Comparison of ENCODE assay signal across 15 cellular contexts in genomic region chr9:16309350-16310271, GRCh38.
DNase-seq lines count a peak whose midpoint lies in the region; ATAC-seq, FAIRE-seq and TF ChIP-seq lines count a peak whose summit lies in the region.
"Had no signal": no experiment of that assay in that cellular context is flagged by ENCODE, and none has a peak within 500 bp of the region (broad histone marks: within the 10 kb centered on the region; RNA-seq: fewer than 3 reads in every experiment).

No MANE protein-coding gene starts in this region.

- H3K4me2 ChIP-seq in neuronal stem cell (ENCODE audit: insufficient read depth, low read length, poor library complexity, severe bottlenecking), result peak overlapping the region; percentile 29
- no peak overlapping the region for H3K4me2 ChIP-seq in HepG2 (ENCODE audit: low read depth, low read length)

- H3K79me2 ChIP-seq in HepG2 (ENCODE audit: insufficient read depth, low read length), result no peaks in the 10 kb centered on the region

- H3K9me3 ChIP-seq in cardiac muscle cell (ENCODE audit: low read depth) (no peaks in the 10 kb centered on the region), neuronal stem cell (replicated peaks in 1 of 2; ENCODE audit: control insufficient read depth in 2 of 2, insufficient read depth in 1 of 2, low read depth in 1 of 2, low read length in 2 of 2) (no peaks in the 10 kb centered on the region), aorta (ENCODE audit: control insufficient read depth, low read length) (no peaks in the 10 kb centered on the region), HepG2 (ENCODE audit: low read length) (no peaks in the 10 kb centered on the region)

- H3K27me3 ChIP-seq in cardiac muscle cell (peaks cover 3% of the 10 kb centered on the region), neuronal stem cell (ENCODE audit: control insufficient read depth in 3 of 3, insufficient read depth in 3 of 3, low read depth in 1 of 3, low read length in 3 of 3) (no peaks in the 10 kb centered on the region), aorta (ENCODE audit: control insufficient read depth in 1 of 2, insufficient read depth in 2 of 2, low read length in 1 of 2) (no peaks in the 10 kb centered on the region), HepG2 (ENCODE audit: control insufficient read depth in 1 of 2, insufficient read depth in 2 of 2, low read length in 2 of 2) (peaks cover 2% of the 10 kb centered on the region in 2 experiments; a peak in 3 of 5 replicates)
- H3K27me3 ChIP-seq: brain microvascular endothelial cell had no signal

- no peak overlapping the region for H3K4ac ChIP-seq in neuronal stem cell (ENCODE audit: low read length)

- H3K9ac ChIP-seq in neuronal stem cell (ENCODE audit: low read depth, low read length, poor library complexity) (no peak overlapping the region), HepG2 (ENCODE audit: insufficient read depth, low read depth, low read length) (no peak overlapping the region)

- no TSS peak for BruUV-seq in HepG2 (replicated peaks; lab: Mats Ljungman, UMichigan)

- CTCF ChIA-PET in HepG2 (lab: Yijun Ruan, JAX; ENCODE audit: low intra/inter-chr PET ratio, low total read pairs), result no interaction called here

- intact Hi-C loops in aorta (cut with DNase I) (no loop called here), HepG2 (cut with micrococcal nuclease; ENCODE audit: unreplicated experiment) (no loop called here)

- no peak overlapping the region for H2BK15ac ChIP-seq in neuronal stem cell (ENCODE audit: low read length)

- in situ Hi-C loops in HepG2 (cut with HindIII; ENCODE audit: extremely low pct_ligation_motif_present, low pct_unique_long_range_greater_than_20kb), result no loop called here

- TF ChIP-seq RAD21 in HepG2 (CRISPR knock-in tag; IDR thresholded peaks at IDR 0.05), result no peak

- no peak overlapping the region for H3K4me3 ChIP-seq in cardiac muscle cell
- no peak overlapping the region for H3K4me3 ChIP-seq in neuronal stem cell (ENCODE audit: low read length in 2 of 2)
- no peak overlapping the region for H3K4me3 ChIP-seq in aorta (ENCODE audit: low read length in 2 of 2)
- H3K4me3 ChIP-seq in HepG2 (replicated peaks in 1 of 3; ENCODE audit: insufficient read depth in 1 of 3, low read depth in 2 of 3, low read length in 3 of 3), result no peak overlapping the region

- H2BK120ac ChIP-seq in neuronal stem cell (ENCODE audit: low read depth, low read length), result no peak overlapping the region

- no peak for FAIRE-seq in HepG2 (lab: Jason Lieb, UNC)

- peak; percentile 81 for ATAC-seq in aorta (ENCODE audit: low FRiP score)
- ATAC-seq in GM18861 (IDR thresholded peaks at IDR 0.05; ENCODE audit: unreplicated experiment), result no peak
- ATAC-seq in HepG2, result no peak
- ATAC-seq: stimulated activated naive CD8-positive, alpha-beta T cell treated with anti-CD3 and anti-CD28 coated beads, Interleukin-15, amount 100 ng/mL, for 72 hours had no signal

- DNase-seq in NCI-H748 (lab: John Stamatoyannopoulos, UW; ENCODE audit: unreplicated experiment), result peak; percentile 7
- DNase-seq in NCI-H748 treated with DMSO at 0.1 percent for 48 hours (lab: John Stamatoyannopoulos, UW), result no peak
- peak in 1 of 2 donors; percentile 67 for DNase-seq in cardiac muscle cell (ENCODE audit: low read depth in 1 of 2, low spot score in 1 of 2)
- DNase-seq in neuronal stem cell (ENCODE audit: low spot score), result peak; percentile 56
- DNase-seq in aorta, result no peak
- no peak for DNase-seq in HepG2 (ENCODE audit: low spot score)
- no peak for DNase-seq in NCI-H2029 treated with DMSO at 0.1 percent for 48 hours (lab: John Stamatoyannopoulos, UW)
- DNase-seq: brain microvascular endothelial cell; COR-L47; NCI-H774; SHP77 treated with DMSO at 0.1 percent for 48 hours; stimulated activated CD4-positive, alpha-beta T cell treated with anti-CD3 and anti-CD28 coated beads, Interleukin-4, amount 100 ng/mL, for 1 hour; stimulated activated naive CD8-positive, alpha-beta T cell treated with anti-CD3 and anti-CD28 coated beads, Interleukin-15, amount 100 ng/mL, for 72 hours had no signal

- no peak overlapping the region for H3K18ac ChIP-seq in neuronal stem cell (ENCODE audit: low read length)

- no CpG with 5 or more reads among the region's 27 CpGs for WGBS in neuronal stem cell (ENCODE audit: extremely low coverage in 2 of 2, insufficient read length in 2 of 2, insufficient replicate concordance in 1 of 2), 2 donors
- 50 to 56% methylated on average over 27 of the region's 27 CpGs for WGBS in aorta, 2 donors
- 52% methylated on average over 24 of the region's 27 CpGs for WGBS in HepG2 (ENCODE audit: low lambda C conversion rate)

- TF ChIP-seq CTCF in cardiac muscle cell (IDR thresholded peaks at IDR 0.05; ENCODE audit: low read depth, low read length) (peak; percentile 4), HepG2 (CRISPR knock-in tag; IDR thresholded peaks at IDR 0.05) (no peak)

- 0 out of 2 replicates have a peak, but pooled peaks cover 2% of the 10 kb centered on the region for H4K20me1 ChIP-seq in HepG2 (ENCODE audit: insufficient read depth, low read length)

- H4K91ac ChIP-seq in neuronal stem cell (ENCODE audit: low read depth, low read length, poor library complexity), result no peak overlapping the region

- no peak overlapping the region for H2AK5ac ChIP-seq in neuronal stem cell (ENCODE audit: low read depth, low read length)

- H3K79me1 ChIP-seq in neuronal stem cell (ENCODE audit: low read depth, low read length), result no peaks in the 10 kb centered on the region

- H3K27ac ChIP-seq in cardiac muscle cell, result no peak overlapping the region
- peak overlapping the region; percentile 35 for H3K27ac ChIP-seq in neuronal stem cell (replicated peaks; ENCODE audit: low read length)
- H3K27ac ChIP-seq in aorta (ENCODE audit: low read depth in 1 of 2, low read length in 2 of 2), result no peak overlapping the region
- H3K27ac ChIP-seq in HepG2 (ENCODE audit: extremely low read length, insufficient read depth, low read length), result no peak overlapping the region
- H3K27ac ChIP-seq: 22Rv1, brain microvascular endothelial cell had no signal

- POLR2A ChIA-PET in HepG2 (lab: Yijun Ruan, JAX), result no interaction called here

- TF ChIP-seq EP300 in HepG2 (IDR thresholded peaks at IDR 0.05; ENCODE audit: low read depth in 2 of 2, low read length in 2 of 2) (no peak), HepG2 (CRISPR knock-in tag; IDR thresholded peaks at IDR 0.05; ENCODE audit: borderline replicate concordance) (no peak)

- no peak for TF ChIP-seq POLR2A in HepG2 (IDR thresholded peaks at IDR 0.05; ENCODE audit: insufficient read depth in 1 of 2, low read depth in 2 of 2, low read length in 2 of 2)

- H3K23ac ChIP-seq in neuronal stem cell (ENCODE audit: low read depth, low read length, poor library complexity), result no peak overlapping the region

- peak overlapping the region; percentile 68 for H2AFZ ChIP-seq in neuronal stem cell (ENCODE audit: low read length)
- H2AFZ ChIP-seq in HepG2 (ENCODE audit: low read length), result no peak overlapping the region

- H2BK12ac ChIP-seq in neuronal stem cell (ENCODE audit: low read length), result no peak overlapping the region

- H3K4me1 ChIP-seq in cardiac muscle cell (ENCODE audit: low read depth), result no peaks in the 10 kb centered on the region
- H3K4me1 ChIP-seq in neuronal stem cell (ENCODE audit: control insufficient read depth in 2 of 2, insufficient read depth in 1 of 2, low read depth in 1 of 2, low read length in 2 of 2), result peaks cover 12 to 27% of the 10 kb centered on the region in 2 donors
- H3K4me1 ChIP-seq in aorta (ENCODE audit: control insufficient read depth in 1 of 2, insufficient read depth in 2 of 2, low read length in 2 of 2), result no peaks in the 10 kb centered on the region
- H3K4me1 ChIP-seq in HepG2 (ENCODE audit: insufficient read depth, low read length), result no peaks in the 10 kb centered on the region

- H2BK5ac ChIP-seq in neuronal stem cell (ENCODE audit: low read length), result no peak overlapping the region

- H3K36me3 ChIP-seq in cardiac muscle cell, result no peaks in the 10 kb centered on the region
- no peaks in the 10 kb centered on the region for H3K36me3 ChIP-seq in neuronal stem cell (replicated peaks in 1 of 2; ENCODE audit: control insufficient read depth in 2 of 2, insufficient read depth in 2 of 2, low read length in 2 of 2)
- H3K36me3 ChIP-seq in aorta (ENCODE audit: control insufficient read depth in 1 of 2, insufficient read depth in 2 of 2, low read length in 1 of 2), result no peaks in the 10 kb centered on the region
- no peaks in the 10 kb centered on the region for H3K36me3 ChIP-seq in HepG2 (replicated peaks in 1 of 2; ENCODE audit: control insufficient read depth in 1 of 2, insufficient read depth in 2 of 2, low read length in 2 of 2)
- H3K36me3 ChIP-seq: brain microvascular endothelial cell had no signal

- H4K8ac ChIP-seq in neuronal stem cell (ENCODE audit: low read depth, low read length), result no peak overlapping the region

- no peak overlapping the region for H3K14ac ChIP-seq in neuronal stem cell (ENCODE audit: low read length)

TF ChIP-seq in HepG2, 621 proteins besides CTCF, POLR2A, EP300 and RAD21 (continues in another document):
- TF ChIP-seq ZNF468 (CRISPR knock-in tag; IDR thresholded peaks at IDR 0.05) (no peak), ZKSCAN1 (IDR thresholded peaks at IDR 0.05; ENCODE audit: low read length) (no peak), ZBTB37 (CRISPR knock-in tag; IDR thresholded peaks at IDR 0.05) (no peak), ZMAT5 (CRISPR knock-in tag; IDR thresholded peaks at IDR 0.05; ENCODE audit: borderline replicate concordance, low read depth) (no peak)

Comparison
In these comparisons a context has a peak if more than half of its experiments do, and no peak if none do; other contexts are left out.
1. DNase-seq: peak in NCI-H748 (single experiment) and neuronal stem cell (single experiment); none in NCI-H748 treated with DMSO at 0.1 percent for 48 hours (single experiment), aorta (0 of 2), HepG2 (single experiment) and NCI-H2029 treated with DMSO at 0.1 percent for 48 hours (single experiment).